ENCODE assay signal across 8 cellular contexts in genomic region chr11:62879554-62879953, GRCh38. TPM values are rescaled to one million over a fixed set of nuclear protein-coding genes. Genes with fewer than 3 reads are reported as not detected.
DNase-seq lines count a peak whose midpoint lies in the region; ATAC-seq and TF ChIP-seq lines count a peak whose summit lies in the region.

No MANE protein-coding gene starts in this region.

- TF ChIP-seq CTCF in GM23338 (conservative IDR thresholded peaks at IDR 0.05; ENCODE audit: low read depth in 2 of 2): no peak
- TF ChIP-seq CTCF in activated B cell treated with CpG ODN at 0.5 μM for 24 hours (IDR thresholded peaks at IDR 0.05): no peak
- no peak for TF ChIP-seq CTCF in retinal pigment epithelial cell (conservative IDR thresholded peaks at IDR 0.05; ENCODE audit: low read depth, low read length)

- H3K4me2 ChIP-seq in GM23338: peak overlapping the region; percentile 80

- H3K27me3 ChIP-seq in GM23338 (ENCODE audit: insufficient read depth): no peaks in the 10 kb centered on the region

- H3K36me3 Mint-ChIP-seq in GM23338 (ENCODE audit: low read depth): peaks cover 96% of the 10 kb centered on the region
- H3K36me3 Mint-ChIP-seq in activated B cell treated with CpG ODN at 0.5 μM for 24 hours (ENCODE audit: low read depth): peaks cover 42% of the 10 kb centered on the region

- peak overlapping the region; percentile 100 for H3K27ac Mint-ChIP-seq in GM23338
- H3K27ac Mint-ChIP-seq in activated B cell treated with CpG ODN at 0.5 μM for 24 hours: peak overlapping the region; percentile 100

- H3K9me2 ChIP-seq in GM23338 (ENCODE audit: insufficient read depth): no peaks in the 10 kb centered on the region

- H3K79me2 ChIP-seq in GM23338 (replicated peaks; ENCODE audit: insufficient read depth): peaks cover 96% of the 10 kb centered on the region

- POLR2A ChIA-PET in activated B cell treated with CpG ODN at 0.5 μM for 24 hours (lab: Charles Lee): interaction anchor here (0.6 to 7.7 kb wide), 12 partner anchors 24 to 287 kb away, joined by 3 to 258 read pairs (median 26); partner anchors contain the start of genes HNRNPUL2, MTA2, STX5 and TAF6L

- intact Hi-C loops in activated B cell treated with CpG ODN at 0.5 μM for 24 hours (cut with micrococcal nuclease): no loop called here

- peak overlapping the region; percentile 95 for H3K27ac ChIP-seq in GM23338 (ENCODE audit: low read depth)

- peak overlapping the region; percentile 100 for H3K4me3 Mint-ChIP-seq in GM23338
- peak overlapping the region; percentile 100 for H3K4me3 Mint-ChIP-seq in activated B cell treated with CpG ODN at 0.5 μM for 24 hours

- peaks cover 49% of the 10 kb centered on the region for H4K20me1 ChIP-seq in GM23338 (replicated peaks; ENCODE audit: insufficient read depth)

- no peak overlapping the region for H2AFZ ChIP-seq in GM23338

- H3K36me3 ChIP-seq in GM23338 (ENCODE audit: insufficient read depth): peaks cover 59% of the 10 kb centered on the region

- peak; percentile 53 for DNase-seq in GM23338 (ENCODE audit: low spot score)
- no peak for DNase-seq in activated B cell treated with CpG ODN at 0.5 μM for 24 hours
- peak; percentile 59 for DNase-seq in fibroblast of the conjunctiva (ENCODE audit: low read depth)
- DNase-seq in retinal pigment epithelial cell (ENCODE audit: low read depth): no peak
- no peak for DNase-seq in COLO829 (ENCODE audit: low spot score)
- DNase-seq in NOMO-1 (lab: John Stamatoyannopoulos, UW; ENCODE audit: unreplicated experiment in 2 of 2): no peak

- peaks cover 72% of the 10 kb centered on the region for H3F3A ChIP-seq in GM23338 (replicated peaks; ENCODE audit: low read depth)

- peak overlapping the region; percentile 98 for H3K4me3 ChIP-seq in GM23338
- peak overlapping the region; percentile 19 for H3K4me3 ChIP-seq in retinal pigment epithelial cell (ENCODE audit: low read length)

- CTCF ChIA-PET in activated B cell treated with CpG ODN at 0.5 μM for 24 hours (lab: Charles Lee): no interaction called here

- H3K27me3 Mint-ChIP-seq in GM23338 (ENCODE audit: insufficient read depth, low read depth, poor library complexity): peaks cover 43% of the 10 kb centered on the region
- H3K27me3 Mint-ChIP-seq in activated B cell treated with CpG ODN at 0.5 μM for 24 hours: no peaks in the 10 kb centered on the region

- peaks cover 2% of the 10 kb centered on the region; the same call in 2 of the 3 replicates for H3K9me3 Mint-ChIP-seq in GM23338
- H3K9me3 Mint-ChIP-seq in activated B cell treated with CpG ODN at 0.5 μM for 24 hours: no peaks in the 10 kb centered on the region

- no peak for ATAC-seq in GM23338
- ATAC-seq in activated B cell treated with CpG ODN at 0.5 μM for 24 hours (ENCODE audit: low read depth): no peak
- ATAC-seq in HG03159 (IDR thresholded peaks at IDR 0.05; ENCODE audit: unreplicated experiment): no peak
- ATAC-seq in HG02970 (IDR thresholded peaks at IDR 0.05; ENCODE audit: low FRiP score, unreplicated experiment): no peak

- H3K4me1 Mint-ChIP-seq in GM23338 (peaks cover 48% of the 10 kb centered on the region), activated B cell treated with CpG ODN at 0.5 μM for 24 hours (peaks cover 39% of the 10 kb centered on the region)

- H3K4me1 ChIP-seq in GM23338 (ENCODE audit: insufficient read depth): peaks cover 35% of the 10 kb centered on the region

TF ChIP-seq in GM23338, 12 proteins besides CTCF, POLR2A, EP300 and RAD21:
- TF ChIP-seq NANOG (IDR thresholded peaks at IDR 0.05; ENCODE audit: borderline replicate concordance) (no peak), EZH2phosphoT487 (IDR thresholded peaks at IDR 0.05; ENCODE audit: unreplicated experiment) (no peak), POLR2AphosphoS5 (IDR thresholded peaks at IDR 0.05; ENCODE audit: low read depth) (0 out of 2 replicates have a peak, but pooled peaks have one; percentile 12), CREB1 (CRISPR knock-in tag; IDR thresholded peaks at IDR 0.05; ENCODE audit: low read depth) (no peak), ZNF114 (CRISPR knock-in tag; IDR thresholded peaks at IDR 0.05) (no peak)

RNA-seq across cellular contexts. Expression of gene SLC3A2, which starts 1.1 kb away (rescaled TPM):
- total RNA-seq in GM23338 (2014; rRNA removed; shearing (Covaris generic)): 375 and 425 TPM in 2 replicates
- polyA plus RNA-seq in GM23338 (2016; fragmentation: Nextera tagmentation; extraction: Ambion mirVana): 240 and 241 TPM in 2 replicates
- total RNA-seq in activated B cell treated with CpG ODN at 0.5 μM for 24 hours: 270 and 274 TPM in 2 replicates

RNA-seq across cellular contexts. Expression of gene WDR74, which starts 40.2 kb away (rescaled TPM):
- 109 and 136 TPM in 2 replicates for total RNA-seq in GM23338 (2014; rRNA removed; shearing (Covaris generic))
- 94.4 and 95.8 TPM in 2 replicates for polyA plus RNA-seq in GM23338 (2016; fragmentation: Nextera tagmentation; extraction: Ambion mirVana)
- 95.9 and 124 TPM in 2 replicates for total RNA-seq in activated B cell treated with CpG ODN at 0.5 μM for 24 hours

RNA-seq across cellular contexts. Expression of gene CHRM1, which starts 41.6 kb away (rescaled TPM):
- total RNA-seq in GM23338 (2014; rRNA removed; shearing (Covaris generic)): 0.14 TPM in 1 of 2 replicates, not detected in the other
- polyA plus RNA-seq in GM23338 (2016; fragmentation: Nextera tagmentation; extraction: Ambion mirVana): 0.30 and 0.44 TPM in 2 replicates
- total RNA-seq in activated B cell treated with CpG ODN at 0.5 μM for 24 hours: not detected in 2 replicates

RNA-seq across cellular contexts. Expression of gene TEX54, which starts 46.9 kb away (rescaled TPM):
- not detected in 2 replicates for total RNA-seq in GM23338 (2014; rRNA removed; shearing (Covaris generic))
- polyA plus RNA-seq in GM23338 (2016; fragmentation: Nextera tagmentation; extraction: Ambion mirVana): 1.3 and 1.9 TPM in 2 replicates
- total RNA-seq in activated B cell treated with CpG ODN at 0.5 μM for 24 hours: 0.55 TPM in 1 of 2 replicates, not detected in the other

RNA-seq across cellular contexts. Expression of gene STX5, which starts 47.7 kb away (rescaled TPM):
- total RNA-seq in GM23338 (2014; rRNA removed; shearing (Covaris generic)): 15.0 and 22.2 TPM in 2 replicates
- 7.4 and 7.7 TPM in 2 replicates for polyA plus RNA-seq in GM23338 (2016; fragmentation: Nextera tagmentation; extraction: Ambion mirVana)
- total RNA-seq in activated B cell treated with CpG ODN at 0.5 μM for 24 hours: 58.4 and 71.5 TPM in 2 replicates

Comparison
In these comparisons a context has a peak if more than half of its experiments do, and no peak if none do; other contexts are left out.
1. DNase-seq: peak in GM23338 (single experiment) and fibroblast of the conjunctiva (single experiment); none in activated B cell treated with CpG ODN at 0.5 μM for 24 hours (single experiment), retinal pigment epithelial cell (single experiment), COLO829 (single experiment) and NOMO-1 (0 of 2).